Comparison of ENCODE assay signal across 18 cellular contexts in the genomic region with DNA sequence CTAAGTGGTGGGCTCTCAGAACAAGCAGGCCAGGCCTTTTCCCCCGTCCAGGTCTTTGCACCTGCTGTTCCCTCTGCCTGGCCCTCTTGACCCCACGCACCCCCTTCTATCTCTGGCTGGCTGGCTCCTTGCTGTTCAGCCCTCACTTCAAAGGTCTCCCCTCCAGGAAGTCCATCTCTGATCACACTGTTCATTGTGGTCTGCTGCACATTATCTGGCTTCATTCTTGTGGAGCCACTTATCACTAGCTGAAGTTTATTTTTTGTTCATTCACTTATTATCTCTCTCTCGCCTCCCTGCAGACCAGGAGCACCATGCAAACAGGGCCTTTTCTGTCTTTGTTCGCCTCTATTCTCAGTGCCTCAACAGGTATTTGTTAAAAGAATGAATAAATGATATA. TPM values are rescaled to one million over a fixed set of nuclear protein-coding genes. Genes with fewer than 3 reads are reported as not detected.
DNase-seq lines count a peak whose midpoint lies in the region; ATAC-seq, FAIRE-seq and TF ChIP-seq lines count a peak whose summit lies in the region.
"Had no signal": no experiment of that assay in that cellular context is flagged by ENCODE, and none has a peak within 500 bp of the region (broad histone marks: within the 10 kb centered on the region; RNA-seq: fewer than 3 reads in every experiment).

No MANE protein-coding gene starts in this region.

- H4K20me1 ChIP-seq in K562 (replicated peaks; ENCODE audit: control insufficient read depth, insufficient read depth, low read length): no peaks in the 10 kb centered on the region

- POLR2A ChIA-PET in K562 (lab: Yijun Ruan, JAX): interaction anchor here (0.8 to 1.5 kb wide), 2 partner anchors 10 kb away, joined by 3 to 4 read pairs; no protein-coding TSS in a partner anchor

- H3K27ac ChIP-seq in K562 (ENCODE audit: extremely low read depth, low read depth, low read length): no peak overlapping the region
- H3K27ac ChIP-seq in esophagus squamous epithelium: no peak overlapping the region
- H3K27ac ChIP-seq: A549, C4-2B had no signal

- no peak overlapping the region for H2AFZ ChIP-seq in K562 (ENCODE audit: low read depth, low read length)
- H2AFZ ChIP-seq: GM23338 had no signal

- H3K27me3 ChIP-seq in K562 (ENCODE audit: control insufficient read depth in 2 of 2, insufficient read depth in 2 of 2, low read length in 2 of 2) (no peaks in the 10 kb centered on the region), esophagus squamous epithelium (peaks cover 0 to 18% (median 0%) of the 10 kb centered on the region in 4 donors)
- H3K27me3 ChIP-seq: BE2C had no signal

- DNase-seq in NCI-H146 treated with DMSO at 0.1 percent for 48 hours (lab: John Stamatoyannopoulos, UW; ENCODE audit: unreplicated experiment) (peak; percentile 72), NCI-H345 (lab: John Stamatoyannopoulos, UW) (peak; percentile 58), K562 (ENCODE audit: extremely low read depth in 1 of 4, low spot score in 3 of 4) (peak in 1 of 4 experiments; percentile 28), esophagus squamous epithelium (lab: John Stamatoyannopoulos, UW) (no peak), NCI-H69 (lab: John Stamatoyannopoulos, UW) (no peak)
- DNase-seq in activated CD8-positive, alpha-beta memory T cell treated with anti-CD3 and anti-CD28 coated beads for 24 hours: no peak
- DNase-seq: BE2C; CD4-positive, alpha-beta memory T cell; DMS153; DMS79 treated with DMSO at 0.1 percent for 48 hours; EL; H7; IMR-90 had no signal

- H3K9me1 ChIP-seq in K562 (ENCODE audit: control insufficient read depth, insufficient read depth, low read length): no peaks in the 10 kb centered on the region

- TF ChIP-seq CTCF in K562 (IDR thresholded peaks at IDR 0.05 in 2 of 3, conservative IDR thresholded peaks at IDR 0.05 in 1 of 3; ENCODE audit: insufficient read depth in 2 of 3, low read depth in 1 of 3, low read length in 3 of 3): no peak
- TF ChIP-seq CTCF in esophagus squamous epithelium (IDR thresholded peaks at IDR 0.05): no peak

- H3K9me3 ChIP-seq in K562 (replicated peaks; ENCODE audit: control insufficient read depth, insufficient read depth, low read depth, low read length) (0 out of 2 replicates have a peak, but pooled peaks cover 2% of the 10 kb centered on the region), esophagus squamous epithelium (peaks cover 0 to 29% (median 9%) of the 10 kb centered on the region in 3 donors)
- H3K9me3 ChIP-seq: BE2C had no signal

- H3K4me3 ChIP-seq in K562 (no peak overlapping the region), esophagus squamous epithelium (no peak overlapping the region)
- H3K4me3 ChIP-seq: A549, GM23338 had no signal

- 14% methylated on average over 4 of the region's 4 CpGs for WGBS in K562 (ENCODE audit: insufficient coverage, low coverage, missing lambda C conversion rate)
- 43 to 81% methylated on average over 4 of the region's 4 CpGs for WGBS in esophagus squamous epithelium, 2 donors

- no peak overlapping the region for H3K4me2 ChIP-seq in K562 (ENCODE audit: insufficient read depth, low read length)
- H3K4me2 ChIP-seq: A549, GM23338 had no signal

- no peak for FAIRE-seq in K562 (lab: Jason Lieb, UNC)
- FAIRE-seq: A549, G401.6, GM12891 had no signal

- TF ChIP-seq POLR2A in K562 (conservative IDR thresholded peaks at IDR 0.05) (no peak), esophagus squamous epithelium (IDR thresholded peaks at IDR 0.05) (no peak)

- intact Hi-C loops in K562 (cut with micrococcal nuclease) (no loop called here), esophagus squamous epithelium (cut with DNase I) (no loop called here)

- no peaks in the 10 kb centered on the region for H3K36me3 ChIP-seq in K562 (ENCODE audit: control insufficient read depth, insufficient read depth, low read length)
- H3K36me3 ChIP-seq in esophagus squamous epithelium: no peaks in the 10 kb centered on the region
- H3K36me3 ChIP-seq: BE2C had no signal

- CTCF ChIA-PET in K562 (lab: Yijun Ruan, JAX; ENCODE audit: low intra/inter-chr PET ratio): no interaction called here

- ATAC-seq in K562: no peak
- ATAC-seq: A549, GM23338 had no signal

- BruUV-seq in K562 (replicated peaks; lab: Mats Ljungman, UMichigan): no TSS peak

- peak overlapping the region in 1 of 2 experiments; percentile 69; a peak in 1 of 4 replicates for H3K9ac ChIP-seq in K562 (ENCODE audit: insufficient read depth in 1 of 2, low read depth in 2 of 2, low read length in 2 of 2)

- no peaks in the 10 kb centered on the region for H3K79me2 ChIP-seq in K562 (ENCODE audit: control insufficient read depth, insufficient read depth, low read length)

- H3K4me1 ChIP-seq in K562 (replicated peaks in 1 of 2; ENCODE audit: control insufficient read depth in 2 of 2, insufficient read depth in 2 of 2, low read length in 2 of 2): peaks cover 5 to 8% of the 10 kb centered on the region in 2 experiments; a peak in 4 of 5 replicates
- H3K4me1 ChIP-seq in esophagus squamous epithelium: peaks cover 0 to 7% (median 0%) of the 10 kb centered on the region in 3 donors
- H3K4me1 ChIP-seq: A549, BE2C had no signal

- no peak for TF ChIP-seq RAD21 in K562 (CRISPR knock-in tag; conservative IDR thresholded peaks at IDR 0.05 in 1 of 2, IDR thresholded peaks at IDR 0.05 in 1 of 2)

- TF ChIP-seq EP300 in K562 (IDR thresholded peaks at IDR 0.05; ENCODE audit: low read length): no peak

- in situ Hi-C loops in K562 (cut with MboI): no loop called here

TF ChIP-seq in K562, 482 proteins besides CTCF, POLR2A, EP300 and RAD21:
- TF ChIP-seq FIP1L1 (IDR thresholded peaks at IDR 0.05; ENCODE audit: low read depth, low read length, poor library complexity, severe bottlenecking) (no peak), CBFA2T3 (IDR thresholded peaks at IDR 0.05) (peak; percentile 35; the same call in 1 of the 2 replicates), ZFP30 (CRISPR knock-in tag; IDR thresholded peaks at IDR 0.05; ENCODE audit: borderline replicate concordance) (no peak), CBFA2T2 (conservative IDR thresholded peaks at IDR 0.05) (0 out of 2 replicates have a peak, but pooled peaks have one; percentile 16)

RNA-seq across cellular contexts. Expression of gene SLC13A3, which starts 24.5 kb away (rescaled TPM):
- total RNA-seq in K562 (2011; cell fraction: chromatin; rRNA removed; ENCODE audit: low replicate concordance): 16.8 and 17.8 TPM in 2 replicates
- total RNA-seq in K562 (2011; cell fraction: nucleolus; rRNA removed): 12.0 and 14.7 TPM in 2 replicates
- 20.2 and 32.4 TPM in 2 replicates for total RNA-seq in K562 (2011; cell fraction: nucleoplasm; rRNA removed)
- total RNA-seq in K562 (2014; rRNA removed) (9.9 and 10.0 TPM in 2 replicates), K562 (2014; rRNA removed; fragmentation: Illumina TruSeq; extraction: Trizol) (8.5 and 8.8 TPM in 2 replicates), K562 (2015; rRNA removed; fragmentation: Illumina TruSeq; extraction: Trizol) (6.4 and 7.1 TPM in 2 replicates), K562 (2021) (14.9 and 16.4 TPM in 2 replicates), esophagus squamous epithelium (1 to 10 TPM in 2 of 4 donors, under 1 TPM in 2; 0.34 to 1.5 (median 1.0) TPM)
- polyA plus RNA-seq in K562 (2011; rRNA removed) (8.5 and 11.2 TPM in 2 replicates), K562 (2014; fragmentation: Illumina TruSeq; extraction: Trizol) (15.0 and 15.7 TPM in 2 replicates), K562 (2014; fragmentation: Nextera tagmentation; extraction: Ambion mirVana) (1 to 10 TPM; 5.5 to 7.3 TPM), K562 (2014; rRNA removed) (7.9 and 9.1 TPM in 2 replicates)
- polyA plus RNA-seq in K562 (2011; cell fraction: cytosol; rRNA removed): 6.1 and 11.5 TPM in 2 replicates
- 12.4 and 12.9 TPM in 2 replicates for polyA plus RNA-seq in K562 (2011; cell fraction: nucleus; rRNA removed)
- 9.8 and 12.8 TPM in 2 replicates for polyA plus RNA-seq in K562 (2012)
- 9.0 and 11.4 TPM in 2 replicates for polyA minus RNA-seq in K562 (2011; rRNA and poly(A)+ RNA removed)
- polyA minus RNA-seq in K562 (2011; cell fraction: cytosol; rRNA and poly(A)+ RNA removed): 6.6 and 8.1 TPM in 2 replicates
- polyA minus RNA-seq in K562 (2011; cell fraction: nucleus; rRNA and poly(A)+ RNA removed): 6.6 and 14.7 TPM in 2 replicates
- polyA plus RNA-seq: CD4-positive, alpha-beta memory T cell had no signal

Comparison
In these comparisons a context has a peak if more than half of its experiments do, and no peak if none do; other contexts are left out.
1. DNase-seq: peak in NCI-H146 treated with DMSO at 0.1 percent for 48 hours (single experiment) and NCI-H345 (single experiment); none in esophagus squamous epithelium (single experiment), NCI-H69 (single experiment) and activated CD8-positive, alpha-beta memory T cell treated with anti-CD3 and anti-CD28 coated beads for 24 hours (single experiment).